1 cellular context compared by ENCODE assay signal in the genomic region with DNA sequence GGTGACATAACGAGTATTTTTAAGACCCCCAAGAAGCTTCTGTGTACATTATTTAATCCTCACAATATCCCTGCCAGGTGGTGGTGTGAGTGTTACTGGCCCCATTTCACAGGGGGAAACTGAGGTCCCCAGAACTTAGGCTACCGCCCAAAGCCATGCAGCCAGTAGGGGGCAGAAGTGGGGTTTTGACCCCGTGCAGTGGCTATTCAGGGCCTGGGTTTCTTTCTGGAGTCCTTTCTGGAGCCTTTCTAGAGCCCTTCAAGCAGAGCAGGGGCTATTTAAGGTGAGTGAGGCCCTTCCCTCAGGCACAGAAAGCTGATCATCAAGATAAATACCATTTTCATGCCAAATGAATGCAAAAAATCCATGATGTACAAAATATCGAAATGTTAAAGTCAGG.
TF ChIP-seq lines count a peak whose summit lies in the region.

No MANE protein-coding gene starts in this region.

TF ChIP-seq in HepG2, 621 proteins besides CTCF, POLR2A, EP300 and RAD21:
- TF ChIP-seq ZBTB4 (CRISPR knock-in tag; IDR thresholded peaks at IDR 0.05; ENCODE audit: borderline replicate concordance) (no peak), ZNF44 (CRISPR knock-in tag; IDR thresholded peaks at IDR 0.05) (no peak), GLI4 (CRISPR knock-in tag; IDR thresholded peaks at IDR 0.05; ENCODE audit: borderline replicate concordance) (no peak), HES4 (CRISPR knock-in tag; IDR thresholded peaks at IDR 0.05; ENCODE audit: borderline replicate concordance) (0 out of 2 replicates have a peak, but pooled peaks have one; percentile 0), AKAP8 (CRISPR knock-in tag; IDR thresholded peaks at IDR 0.05) (no peak), STAT6 (CRISPR knock-in tag; IDR thresholded peaks at IDR 0.05; ENCODE audit: borderline replicate concordance) (no peak), ZNF441 (CRISPR knock-in tag; IDR thresholded peaks at IDR 0.05; ENCODE audit: borderline replicate concordance) (no peak), ZBTB25 (CRISPR knock-in tag; IDR thresholded peaks at IDR 0.05) (no peak), ZNF292 (CRISPR knock-in tag; IDR thresholded peaks at IDR 0.05; ENCODE audit: borderline replicate concordance, low read depth) (no peak), JUNB (CRISPR knock-in tag; IDR thresholded peaks at IDR 0.05; ENCODE audit: borderline replicate concordance) (no peak), ZBTB26 (CRISPR knock-in tag; IDR thresholded peaks at IDR 0.05; ENCODE audit: borderline replicate concordance) (peak; percentile 55; the same call in 1 of the 2 replicates), SMARCE1 (IDR thresholded peaks at IDR 0.05; ENCODE audit: borderline replicate concordance) (no peak), ZNF597 (CRISPR knock-in tag; IDR thresholded peaks at IDR 0.05) (no peak), PRDM15 (CRISPR knock-in tag; IDR thresholded peaks at IDR 0.05) (no peak)
- TF ChIP-seq, protein P1, sequence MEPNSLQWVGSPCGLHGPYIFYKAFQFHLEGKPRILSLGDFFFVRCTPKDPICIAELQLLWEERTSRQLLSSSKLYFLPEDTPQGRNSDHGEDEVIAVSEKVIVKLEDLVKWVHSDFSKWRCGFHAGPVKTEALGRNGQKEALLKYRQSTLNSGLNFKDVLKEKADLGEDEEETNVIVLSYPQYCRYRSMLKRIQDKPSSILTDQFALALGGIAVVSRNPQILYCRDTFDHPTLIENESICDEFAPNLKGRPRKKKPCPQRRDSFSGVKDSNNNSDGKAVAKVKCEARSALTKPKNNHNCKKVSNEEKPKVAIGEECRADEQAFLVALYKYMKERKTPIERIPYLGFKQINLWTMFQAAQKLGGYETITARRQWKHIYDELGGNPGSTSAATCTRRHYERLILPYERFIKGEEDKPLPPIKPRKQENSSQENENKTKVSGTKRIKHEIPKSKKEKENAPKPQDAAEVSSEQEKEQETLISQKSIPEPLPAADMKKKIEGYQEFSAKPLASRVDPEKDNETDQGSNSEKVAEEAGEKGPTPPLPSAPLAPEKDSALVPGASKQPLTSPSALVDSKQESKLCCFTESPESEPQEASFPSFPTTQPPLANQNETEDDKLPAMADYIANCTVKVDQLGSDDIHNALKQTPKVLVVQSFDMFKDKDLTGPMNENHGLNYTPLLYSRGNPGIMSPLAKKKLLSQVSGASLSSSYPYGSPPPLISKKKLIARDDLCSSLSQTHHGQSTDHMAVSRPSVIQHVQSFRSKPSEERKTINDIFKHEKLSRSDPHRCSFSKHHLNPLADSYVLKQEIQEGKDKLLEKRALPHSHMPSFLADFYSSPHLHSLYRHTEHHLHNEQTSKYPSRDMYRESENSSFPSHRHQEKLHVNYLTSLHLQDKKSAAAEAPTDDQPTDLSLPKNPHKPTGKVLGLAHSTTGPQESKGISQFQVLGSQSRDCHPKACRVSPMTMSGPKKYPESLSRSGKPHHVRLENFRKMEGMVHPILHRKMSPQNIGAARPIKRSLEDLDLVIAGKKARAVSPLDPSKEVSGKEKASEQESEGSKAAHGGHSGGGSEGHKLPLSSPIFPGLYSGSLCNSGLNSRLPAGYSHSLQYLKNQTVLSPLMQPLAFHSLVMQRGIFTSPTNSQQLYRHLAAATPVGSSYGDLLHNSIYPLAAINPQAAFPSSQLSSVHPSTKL (CRISPR knock-in tag; IDR thresholded peaks at IDR 0.05) = no peak
- TF ChIP-seq, protein P2, sequence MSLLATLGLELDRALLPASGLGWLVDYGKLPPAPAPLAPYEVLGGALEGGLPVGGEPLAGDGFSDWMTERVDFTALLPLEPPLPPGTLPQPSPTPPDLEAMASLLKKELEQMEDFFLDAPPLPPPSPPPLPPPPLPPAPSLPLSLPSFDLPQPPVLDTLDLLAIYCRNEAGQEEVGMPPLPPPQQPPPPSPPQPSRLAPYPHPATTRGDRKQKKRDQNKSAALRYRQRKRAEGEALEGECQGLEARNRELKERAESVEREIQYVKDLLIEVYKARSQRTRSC (CRISPR knock-in tag; IDR thresholded peaks at IDR 0.05; ENCODE audit: low read depth) = no peak
TF ChIP-seq in HepG2: peak in this region for 2.
